1 cellular context compared by ENCODE assay signal in genomic region chr4:102632236-102632635, GRCh38.
TF ChIP-seq lines count a peak whose summit lies in the region.

No MANE protein-coding gene starts in this region.

TF ChIP-seq in endothelial cell of umbilical vein, 7 proteins besides CTCF, POLR2A, EP300 and RAD21:
- TF ChIP-seq GATA2 (IDR thresholded peaks at IDR 0.05; ENCODE audit: insufficient read depth, insufficient read length, low read depth, low read length): no peak
- no peak for TF ChIP-seq POLR2AphosphoS5 (IDR thresholded peaks at IDR 0.05; ENCODE audit: insufficient read depth, low read depth, low read length)
- no peak for TF ChIP-seq JUN (IDR thresholded peaks at IDR 0.05; ENCODE audit: borderline replicate concordance, insufficient read depth, insufficient read length, low read depth)
- TF ChIP-seq MAX (IDR thresholded peaks at IDR 0.05; ENCODE audit: insufficient read depth, insufficient read length): no peak
TF ChIP-seq in endothelial cell of umbilical vein: peak in this region for 0.
